29 cellular contexts compared by ENCODE assay signal in the genomic region with DNA sequence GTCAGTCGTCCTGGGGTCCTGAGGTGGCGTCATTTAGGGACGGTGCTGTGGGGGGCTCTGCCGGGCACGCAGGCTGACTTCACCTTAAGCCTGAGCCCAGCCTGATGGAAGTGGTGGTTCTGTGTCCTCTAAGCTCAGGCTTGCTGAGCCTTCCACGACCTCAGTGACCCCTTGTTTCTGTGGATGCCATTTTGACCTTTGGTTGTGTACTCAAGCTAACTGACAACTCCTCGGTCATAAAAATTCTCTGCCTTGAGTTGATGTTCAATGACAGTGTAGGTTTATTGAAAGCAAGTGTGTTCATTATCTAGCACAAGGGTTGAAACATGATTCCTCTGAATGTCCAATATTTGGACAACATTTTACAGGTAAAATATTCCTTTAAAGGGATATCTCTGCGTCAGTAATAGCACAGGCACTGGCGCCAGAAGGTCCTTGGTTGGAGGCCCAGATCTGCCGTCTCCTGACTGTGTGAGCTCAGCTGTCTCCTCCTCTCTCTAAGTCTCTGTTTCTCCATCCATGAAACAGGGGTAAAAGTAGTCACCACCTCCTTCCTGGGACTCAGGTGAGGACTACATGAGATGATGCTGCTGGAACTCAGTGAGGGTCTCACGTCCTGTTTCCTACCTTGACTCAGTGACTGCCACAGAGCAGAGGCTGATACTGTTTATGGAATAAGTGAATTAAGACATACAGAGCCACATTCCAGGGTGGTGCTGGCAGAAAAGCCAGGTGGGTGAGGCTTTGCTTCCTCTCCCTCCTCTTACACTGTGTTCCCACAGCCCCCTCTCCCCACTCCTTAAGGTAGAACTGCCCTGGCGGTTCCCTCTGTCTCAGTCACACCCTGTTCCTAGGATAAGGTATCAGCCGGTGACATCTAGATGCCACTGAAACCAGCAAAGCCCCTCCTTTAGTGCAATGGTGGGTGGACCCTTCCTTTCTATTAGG.
DNase-seq lines count a peak whose midpoint lies in the region; ATAC-seq, FAIRE-seq and TF ChIP-seq lines count a peak whose summit lies in the region.
"Had no signal": no experiment of that assay in that cellular context is flagged by ENCODE, and none has a peak within 500 bp of the region (broad histone marks: within the 10 kb centered on the region; RNA-seq: fewer than 3 reads in every experiment).

No MANE protein-coding gene starts in this region.

- intact Hi-C loops in Right ventricle myocardium superior (cut with DNase I): no loop called here
- intact Hi-C loops in cardiac septum (cut with DNase I): no loop called here
- intact Hi-C loops in upper lobe of right lung (cut with DNase I): no loop called here
- intact Hi-C loops in psoas muscle (cut with DNase I): no loop called here

- ATAC-seq in Right ventricle myocardium superior (ENCODE audit: poor library complexity): peak; percentile 12
- ATAC-seq in upper lobe of right lung: peak; percentile 73
- ATAC-seq in psoas muscle: no peak
- no peak for ATAC-seq in GM19452 (IDR thresholded peaks at IDR 0.05; ENCODE audit: unreplicated experiment)
- ATAC-seq: K562 had no signal

- no peak for DNase-seq in Right ventricle myocardium superior
- DNase-seq in cardiac septum (ENCODE audit: low spot score): no peak
- DNase-seq in H1 (ENCODE audit: low read depth in 1 of 2, low spot score in 2 of 2): no peak
- DNase-seq in upper lobe of right lung: no peak
- no peak for DNase-seq in psoas muscle
- DNase-seq in NCI-H748 (lab: John Stamatoyannopoulos, UW; ENCODE audit: unreplicated experiment): no peak
- DNase-seq: activated naive CD4-positive, alpha-beta T cell treated with Interleukin-2 at 50 U/mL for 16 hours; activated T-cell treated with anti-CD3 and anti-CD28 coated beads, Interleukin-2, amount 50 U/mL, for 48 hours; amniotic stem cell; CD8-positive, alpha-beta memory T cell; dermis blood vessel endothelial cell; DMS53; GOT3; MM.1S; NCI-H1436 treated with DMSO at 0.1 percent for 48 hours; NCI-H2171; NCI-H524 treated with DMSO at 0.1 percent for 48 hours; SIG-M5; stimulated activated CD4-positive, alpha-beta T cell treated with anti-CD3 and anti-CD28 coated beads, Interleukin-12 subunit alpha, Interleukin-12 subunit beta, amount 100 ng/mL, for 4 hours; upper lobe of left lung had no signal

- H2BK5ac ChIP-seq in H1 (ENCODE audit: low read depth, low read length): no peak overlapping the region

- no peaks in the 10 kb centered on the region for H4K20me1 ChIP-seq in H1 (replicated peaks in 1 of 2; ENCODE audit: control insufficient read depth in 1 of 2, insufficient read depth in 2 of 2, low read length in 2 of 2)

- TF ChIP-seq POLR2A in H1 (IDR thresholded peaks at IDR 0.05; ENCODE audit: control extremely low read depth in 1 of 2, low read depth in 2 of 2, low read length in 2 of 2): no peak

- no peaks in the 10 kb centered on the region for H3K79me2 ChIP-seq in H1 (ENCODE audit: control insufficient read depth in 1 of 2, insufficient read depth in 2 of 2, low read length in 2 of 2)

- TF ChIP-seq CTCF in H1 (IDR thresholded peaks at IDR 0.05; ENCODE audit: control extremely low read depth in 1 of 3, insufficient read depth in 1 of 3, low read depth in 1 of 3, low read length in 3 of 3) (no peak), upper lobe of right lung (IDR thresholded peaks at IDR 0.05) (no peak), psoas muscle (IDR thresholded peaks at IDR 0.05) (no peak)

- H4K5ac ChIP-seq in H1 (ENCODE audit: insufficient read length, low read depth, low read length): no peak overlapping the region

- no peak overlapping the region for H3K23ac ChIP-seq in H1 (ENCODE audit: insufficient read length)

- TF ChIP-seq RAD21 in H1 (IDR thresholded peaks at IDR 0.05 in 1 of 2, conservative IDR thresholded peaks at IDR 0.05 in 1 of 2; ENCODE audit: low read depth in 2 of 2, low read length in 2 of 2): no peak

- H3K27me3 ChIP-seq in H1 (replicated peaks in 1 of 4; ENCODE audit: control insufficient read depth in 3 of 4, extremely low read depth in 1 of 4, insufficient read depth in 3 of 4, low read length in 3 of 4) (no peaks in the 10 kb centered on the region), muscle layer of duodenum (ENCODE audit: low read depth, low read length) (no peaks in the 10 kb centered on the region), upper lobe of right lung (no peaks in the 10 kb centered on the region), psoas muscle (ENCODE audit: insufficient read depth in 3 of 3, low read length in 2 of 3) (peaks cover 0 to 13% (median 5%) of the 10 kb centered on the region in 3 donors)
- H3K27me3 ChIP-seq: right atrium auricular region, upper lobe of left lung had no signal

- H3K9ac ChIP-seq in H1 (replicated peaks in 1 of 4; ENCODE audit: extremely low read depth in 1 of 4, low read depth in 3 of 4, low read length in 3 of 4): no peak overlapping the region

- peaks cover 0 to 5% (median 1%) of the 10 kb centered on the region in 4 experiments; a peak in 1 of 7 replicates for H3K4me1 ChIP-seq in H1 (replicated peaks in 1 of 4; ENCODE audit: control insufficient read depth in 3 of 4, insufficient read depth in 4 of 4, low read length in 3 of 4)
- H3K4me1 ChIP-seq in muscle layer of duodenum (ENCODE audit: control insufficient read depth in 1 of 2, insufficient read depth in 2 of 2, low read length in 2 of 2): peaks cover 0 to 3% of the 10 kb centered on the region in 2 donors
- H3K4me1 ChIP-seq in upper lobe of right lung: no peaks in the 10 kb centered on the region
- H3K4me1 ChIP-seq in psoas muscle: no peaks in the 10 kb centered on the region
- H3K4me1 ChIP-seq: right atrium auricular region had no signal

- no peaks in the 10 kb centered on the region for H3K79me1 ChIP-seq in H1 (ENCODE audit: low read depth, low read length)

- H4K8ac ChIP-seq in H1 (ENCODE audit: extremely low read depth, insufficient read depth, low read length): no peak overlapping the region

- H2BK12ac ChIP-seq in H1 (ENCODE audit: low read depth, low read length): no peak overlapping the region

- H3K14ac ChIP-seq in H1 (ENCODE audit: insufficient read length): no peak overlapping the region

- H3K9me3 ChIP-seq in H1 (ENCODE audit: insufficient read depth in 2 of 2, low read depth in 1 of 2, low read length in 1 of 2) (peaks cover 6 to 9% of the 10 kb centered on the region in 2 experiments), muscle layer of duodenum (ENCODE audit: control insufficient read depth in 1 of 2, low read length in 2 of 2) (no peaks in the 10 kb centered on the region), upper lobe of right lung (no peaks in the 10 kb centered on the region), psoas muscle (no peaks in the 10 kb centered on the region)
- H3K9me3 ChIP-seq: right atrium auricular region, upper lobe of left lung had no signal

- H3K27ac ChIP-seq in H1 (ENCODE audit: low read depth, low read length) (no peak overlapping the region), muscle layer of duodenum (ENCODE audit: low read length) (peak overlapping the region; percentile 74), upper lobe of right lung (no peak overlapping the region), psoas muscle (no peak overlapping the region)
- H3K27ac ChIP-seq: right atrium auricular region, upper lobe of left lung had no signal

- H2BK120ac ChIP-seq in H1 (replicated peaks; ENCODE audit: low read depth, low read length): no peak overlapping the region

- CTCF ChIA-PET in H1 (lab: Charles Lee; ENCODE audit: partially characterized antibody): interaction anchor here (0.9 to 4.0 kb wide), 7 partner anchors 12 to 543 kb away, joined by 3 to 13 read pairs (median 3); no protein-coding TSS in a partner anchor

- H2BK15ac ChIP-seq in H1 (ENCODE audit: low read length): no peak overlapping the region

- H3K4ac ChIP-seq in H1 (replicated peaks; ENCODE audit: insufficient read length, low read depth, low read length): no peak overlapping the region

- H3K56ac ChIP-seq in H1 (replicated peaks; ENCODE audit: insufficient read length, low read depth, low read length): no peak overlapping the region

- no peak overlapping the region; the same call in 1 of the 2 replicates for H2AFZ ChIP-seq in H1 (ENCODE audit: low read length)

- H3K18ac ChIP-seq in H1 (ENCODE audit: extremely low read depth, low read length): peak overlapping the region; percentile 5; the same call in 1 of the 2 replicates

- no peaks in the 10 kb centered on the region for H3K23me2 ChIP-seq in H1 (ENCODE audit: low read depth, low read length)

- H2AK5ac ChIP-seq in H1 (ENCODE audit: low read depth, low read length): no peak overlapping the region

- 90% methylated on average over 13 of the region's 13 CpGs; no CpG with 5 or more reads in 1 of the 2 experiments for WGBS in H1 (ENCODE audit: extremely low coverage in 1 of 2, insufficient coverage in 1 of 2, insufficient read length in 1 of 2, insufficient replicate concordance in 2 of 2, low coverage in 1 of 2, low lambda C conversion rate in 2 of 2, missing lambda C conversion rate in 1 of 2), 2 experiments
- WGBS in psoas muscle, 3 donors: 58 to 70% (median 66%) methylated on average over 13 of the region's 13 CpGs

- no peak for TF ChIP-seq EP300 in H1 (IDR thresholded peaks at IDR 0.05; ENCODE audit: borderline replicate concordance in 1 of 2, low read depth in 2 of 2, low read length in 2 of 2)

- no peak overlapping the region for H2BK20ac ChIP-seq in H1 (ENCODE audit: low read length)

- no peak overlapping the region for H3K4me2 ChIP-seq in H1 (ENCODE audit: insufficient read depth in 1 of 2, low read depth in 2 of 2, low read length in 2 of 2)

- no peak for FAIRE-seq in H1 (lab: Jason Lieb, UNC)
- FAIRE-seq: A204.1, bronchial epithelial cell, G401.6, K562, keratinocyte had no signal

- no peaks in the 10 kb centered on the region for H3K36me3 ChIP-seq in H1 (ENCODE audit: control insufficient read depth in 2 of 4, insufficient read depth in 4 of 4, low read length in 3 of 4)
- no peaks in the 10 kb centered on the region for H3K36me3 ChIP-seq in muscle layer of duodenum (ENCODE audit: control insufficient read depth in 1 of 2, insufficient read depth in 2 of 2, low read length in 2 of 2)
- H3K36me3 ChIP-seq in upper lobe of right lung: no peaks in the 10 kb centered on the region
- H3K36me3 ChIP-seq in psoas muscle (ENCODE audit: insufficient read depth in 1 of 2, low read depth in 1 of 2): no peaks in the 10 kb centered on the region
- H3K36me3 ChIP-seq: right atrium auricular region, upper lobe of left lung had no signal

- POLR2A ChIA-PET in H1 (lab: Charles Lee; ENCODE audit: partially characterized antibody): no interaction called here

- no peak overlapping the region for H4K91ac ChIP-seq in H1 (replicated peaks; ENCODE audit: insufficient read length, low read length)

- H3K4me3 ChIP-seq in H1 (ENCODE audit: extremely low read depth in 1 of 4, insufficient read depth in 2 of 4, low read depth in 3 of 4, low read length in 4 of 4) (no peak overlapping the region), muscle layer of duodenum (ENCODE audit: low read depth in 1 of 2, low read length in 2 of 2) (no peak overlapping the region), upper lobe of right lung (no peak overlapping the region), psoas muscle (no peak overlapping the region)
- H3K4me3 ChIP-seq: K562, lung, right atrium auricular region, upper lobe of left lung had no signal

TF ChIP-seq in H1, 55 proteins besides CTCF, POLR2A, EP300 and RAD21 (continues in another document):
- TF ChIP-seq SAP30 (IDR thresholded peaks at IDR 0.05; ENCODE audit: insufficient read depth, insufficient replicate concordance, low read length): no peak

Comparison
In these comparisons a context has a peak if more than half of its experiments do, and no peak if none do; other contexts are left out.
1. ATAC-seq: peak in Right ventricle myocardium superior (single experiment) and upper lobe of right lung (single experiment); none in psoas muscle (0 of 4) and GM19452 (single experiment).